ENCODE assay signal across 28 cellular contexts in genomic region chr1:5965586-5966131, GRCh38.
"Had no signal": no experiment of that assay in that cellular context is flagged by ENCODE, and none has a peak within 500 bp of the region (broad histone marks: within the 10 kb centered on the region; RNA-seq: fewer than 3 reads in every experiment).

No MANE protein-coding gene starts in this region.

- DNase-seq: dermis blood vessel endothelial cell; effector memory CD4-positive, alpha-beta T cell; esophagus squamous epithelium; foreskin melanocyte; glutamatergic neuron; heart right ventricle; hippocampal formation; left cardiac atrium; mesenchymal stem cell; midbrain; naive thymus-derived CD4-positive, alpha-beta T cell; occipital lobe; right lobe of liver; stimulated activated CD4-positive, alpha-beta T cell treated with anti-CD3 and anti-CD28 coated beads, Interleukin-12 subunit alpha, Interleukin-12 subunit beta, amount 100 ng/mL, for 4 hours; stimulated activated CD4-positive, alpha-beta T cell treated with anti-CD3 and anti-CD28 coated beads, Interleukin-1b, Interleukin-23, amount 100 ng/mL, for 48 hours; stimulated activated CD4-positive, alpha-beta T cell treated with anti-CD3 and anti-CD28 coated beads, Interleukin-4, amount 100 ng/mL, for 1 hour; stimulated activated CD8-positive, alpha-beta memory T cell treated with anti-CD3 and anti-CD28 coated beads, Interleukin-4, amount 100 ng/mL, for 48 hours; stimulated activated naive CD4-positive, alpha-beta T cell treated with Interleukin-2 at 50 U/mL for 16 hours; stomach; thyroid gland; trophoblast cell had no signal

- H3K9me3 ChIP-seq: esophagus squamous epithelium, heart right ventricle, left lung, ovary, right lobe of liver, stomach, thyroid gland had no signal

- ATAC-seq: heart right ventricle; left lung; naive thymus-derived CD4-positive, alpha-beta T cell had no signal

- FAIRE-seq: endothelial cell of umbilical vein, islet of Langerhans, urothelium cell line had no signal

- H3K27me3 ChIP-seq: esophagus squamous epithelium, heart right ventricle, left lung, ovary, right lobe of liver, stomach, thyroid gland had no signal

- H3K27ac ChIP-seq: coronary artery, esophagus squamous epithelium, heart right ventricle, left lung, right lobe of liver, stomach, thyroid gland had no signal

- H3K4me3 ChIP-seq: coronary artery, esophagus squamous epithelium, heart right ventricle, left lung, ovary, right lobe of liver, smooth muscle cell, stomach, thyroid gland had no signal

- H3K36me3 ChIP-seq: ovary, right lobe of liver had no signal

- H3K4me1 ChIP-seq: esophagus squamous epithelium, left lung, right lobe of liver had no signal

- H3K4me2 ChIP-seq: smooth muscle cell had no signal
